ENCODE assay signal across 17 cellular contexts in genomic region chr10:51910189-51910588, GRCh38.
DNase-seq lines count a peak whose midpoint lies in the region; ATAC-seq lines count a peak whose summit lies in the region.
"Had no signal": no experiment of that assay in that cellular context is flagged by ENCODE, and none has a peak within 500 bp of the region (broad histone marks: within the 10 kb centered on the region; RNA-seq: fewer than 3 reads in every experiment).

No MANE protein-coding gene starts in this region.

- H3K9me2 ChIP-seq in GM23248 (ENCODE audit: insufficient read depth): no peaks in the 10 kb centered on the region

- H3K79me2 ChIP-seq in GM23248 (ENCODE audit: insufficient read depth): no peaks in the 10 kb centered on the region

- H3K9me3 ChIP-seq in GM23248 (ENCODE audit: low read depth): no peaks in the 10 kb centered on the region
- H3K9me3 ChIP-seq: A549, Caco-2, Peyer's patch had no signal

- in situ Hi-C loops in GM23248 (cut with MboI): no loop called here

- no peak for ATAC-seq in HG03342 (IDR thresholded peaks at IDR 0.05; ENCODE audit: unreplicated experiment)
- ATAC-seq: A549, Right ventricle myocardium inferior had no signal

- no peak overlapping the region for H3K9ac ChIP-seq in GM23248

- no peak overlapping the region for H3K27ac ChIP-seq in GM23248
- H3K27ac ChIP-seq: A549, Peyer's patch had no signal

- H3K4me1 ChIP-seq in GM23248 (ENCODE audit: insufficient read depth): peaks cover 13% of the 10 kb centered on the region
- H3K4me1 ChIP-seq: A549, Peyer's patch had no signal

- H3F3A ChIP-seq in GM23248 (ENCODE audit: insufficient read depth): peaks cover 13% of the 10 kb centered on the region; the same call in 1 of the 2 replicates

- no peak overlapping the region for H2AFZ ChIP-seq in GM23248

- H3K4me3 ChIP-seq in GM23248: no peak overlapping the region
- H3K4me3 ChIP-seq: A549, Peyer's patch had no signal

- H3K27me3 ChIP-seq in GM23248 (replicated peaks; ENCODE audit: insufficient read depth): no peaks in the 10 kb centered on the region
- H3K27me3 ChIP-seq: Peyer's patch had no signal

- H3K36me3 ChIP-seq in GM23248 (ENCODE audit: low read depth): no peaks in the 10 kb centered on the region
- H3K36me3 ChIP-seq: Peyer's patch had no signal

- H4K20me1 ChIP-seq in GM23248 (ENCODE audit: insufficient read depth): no peaks in the 10 kb centered on the region

- no peak overlapping the region for H3K4me2 ChIP-seq in GM23248 (ENCODE audit: unreplicated experiment)
- H3K4me2 ChIP-seq: A549 had no signal

- DNase-seq in GM23248 (peak; percentile 24), NCI-H2171 (lab: John Stamatoyannopoulos, UW) (peak; percentile 1), fibroblast of gingiva (ENCODE audit: low read depth) (peak; percentile 1), iPS-NIHi7 (ENCODE audit: extremely low spot score) (peak; percentile 32), globus pallidus (ENCODE audit: low spot score) (no peak), Kasumi-1 (lab: John Stamatoyannopoulos, UW) (no peak), AG08396 (ENCODE audit: low spot score) (no peak)
- DNase-seq: AML-193, Caco-2, DMS153, EL, NCI-H1105 treated with DMSO at 0.1 percent for 48 hours, NCI-H187, Peyer's patch had no signal

Comparison
In these comparisons a context has a peak if more than half of its experiments do, and no peak if none do; other contexts are left out.
1. DNase-seq: peak in GM23248 (single experiment), NCI-H2171 (single experiment), fibroblast of gingiva (single experiment) and iPS-NIHi7 (single experiment); none in globus pallidus (single experiment), Kasumi-1 (0 of 2) and AG08396 (single experiment).